In the genomic region with DNA sequence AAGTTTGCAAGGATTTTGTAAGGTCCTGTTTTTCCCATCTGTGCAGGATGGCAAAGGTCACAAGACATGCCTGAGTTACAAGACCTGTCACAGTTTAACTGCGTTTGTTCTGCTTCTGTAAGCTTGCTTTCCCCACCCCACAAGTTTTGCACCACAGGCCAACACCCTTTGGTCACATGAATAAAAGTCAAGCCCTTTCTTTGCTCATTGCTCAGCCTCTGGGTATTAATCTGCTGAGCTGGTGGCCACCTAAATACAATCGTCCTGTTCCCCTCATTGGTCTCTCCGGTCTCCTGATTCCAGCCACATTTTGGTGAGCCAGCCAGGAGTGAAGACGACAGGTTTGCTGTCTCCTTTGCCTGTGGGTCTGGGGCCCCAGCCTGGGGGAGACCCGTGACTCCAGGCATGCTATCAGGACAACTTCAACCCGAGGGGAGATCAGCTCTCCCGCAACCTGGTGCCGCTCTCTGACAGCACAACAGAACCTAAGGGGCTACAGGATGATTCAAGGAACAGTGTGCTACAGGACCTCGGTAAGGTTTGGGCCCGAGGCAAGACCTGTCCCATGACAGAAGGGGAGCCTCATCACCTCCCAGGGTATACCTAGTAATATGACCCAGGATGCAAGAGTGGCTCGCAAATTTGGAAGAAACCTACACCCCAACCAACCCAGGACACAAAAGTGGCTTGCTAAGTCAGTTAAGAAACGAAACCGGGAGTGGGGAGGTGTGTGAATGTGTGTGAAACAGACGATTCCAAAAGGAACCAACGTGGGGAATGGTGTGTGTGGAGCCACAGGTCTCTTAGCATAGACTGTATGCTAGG, we compare ENCODE assay signal across 8 cellular contexts.
DNase-seq lines count a peak whose midpoint lies in the region; ATAC-seq, FAIRE-seq and TF ChIP-seq lines count a peak whose summit lies in the region.
"Had no signal": no experiment of that assay in that cellular context is flagged by ENCODE, and none has a peak within 500 bp of the region (broad histone marks: within the 10 kb centered on the region; RNA-seq: fewer than 3 reads in every experiment).

No MANE protein-coding gene starts in this region.

- 0 to 6% (median 3%) methylated on average over 3 to 15 of the region's 15 CpGs for WGBS in small intestine, 3 donors

- no peaks in the 10 kb centered on the region for H3K36me3 ChIP-seq in effector memory CD4-positive, alpha-beta T cell (ENCODE audit: control insufficient read depth, insufficient read depth, low read length)
- H3K36me3 ChIP-seq in small intestine (ENCODE audit: control insufficient read depth in 2 of 2, insufficient read depth in 2 of 2, low read length in 2 of 2): no peaks in the 10 kb centered on the region

- H3K4me3 ChIP-seq in effector memory CD4-positive, alpha-beta T cell (ENCODE audit: insufficient read depth, low read depth, low read length, poor library complexity, severe bottlenecking): peak overlapping the region; percentile 49
- H3K4me3 ChIP-seq in small intestine (ENCODE audit: low read depth in 1 of 2, low read length in 2 of 2): peak overlapping the region in 1 of 2 donors; percentile 19

- TF ChIP-seq CTCF in GM10266 (IDR thresholded peaks at IDR 0.05; ENCODE audit: control insufficient read depth, insufficient read depth, low read depth, missing control alignments): no peak

- peak overlapping the region; percentile 65 for H3K27ac ChIP-seq in effector memory CD4-positive, alpha-beta T cell (ENCODE audit: insufficient read depth, low read length, poor library complexity, severe bottlenecking)
- peak overlapping the region in 1 of 2 donors; percentile 97 for H3K27ac ChIP-seq in small intestine (ENCODE audit: low read depth in 1 of 2, low read length in 1 of 2)

- ATAC-seq in GM21619 (IDR thresholded peaks at IDR 0.05; ENCODE audit: unreplicated experiment) (peak; percentile 49), HG03025 (IDR thresholded peaks at IDR 0.05; ENCODE audit: low FRiP score, unreplicated experiment) (no peak)

- DNase-seq in MV-4-11 (lab: John Stamatoyannopoulos, UW) (peak; percentile 67), small intestine (peak; percentile 62), cerebellar nuclear complex (lab: John Stamatoyannopoulos, UW) (no peak), GM10266 (ENCODE audit: extremely low spot score) (no peak)
- DNase-seq in effector memory CD4-positive, alpha-beta T cell: no peak
- DNase-seq: kidney glomerular epithelial cell had no signal

- no peaks in the 10 kb centered on the region for H3K27me3 ChIP-seq in effector memory CD4-positive, alpha-beta T cell (replicated peaks; ENCODE audit: control insufficient read depth, insufficient read depth, low read length, poor library complexity, severe bottlenecking)
- H3K27me3 ChIP-seq in small intestine (ENCODE audit: control insufficient read depth in 2 of 2, insufficient read depth in 2 of 2, low read length in 2 of 2): no peaks in the 10 kb centered on the region

- no peaks in the 10 kb centered on the region for H3K4me1 ChIP-seq in effector memory CD4-positive, alpha-beta T cell (ENCODE audit: control insufficient read depth, insufficient read depth, low read length, poor library complexity, severe bottlenecking)
- peaks cover 0 to 9% of the 10 kb centered on the region in 2 donors for H3K4me1 ChIP-seq in small intestine (ENCODE audit: control insufficient read depth in 2 of 2, insufficient read depth in 1 of 2, low read depth in 1 of 2, low read length in 1 of 2)

- H3K9me3 ChIP-seq in effector memory CD4-positive, alpha-beta T cell (ENCODE audit: control insufficient read depth, low read length): no peaks in the 10 kb centered on the region
- H3K9me3 ChIP-seq in small intestine (ENCODE audit: control insufficient read depth, low read depth): no peaks in the 10 kb centered on the region

- no peak for FAIRE-seq in small intestine (lab: Jason Lieb, UNC)

Comparison
In these comparisons a context has a peak if more than half of its experiments do, and no peak if none do; other contexts are left out.
1. DNase-seq: peak in MV-4-11 (single experiment) and small intestine (single experiment); none in effector memory CD4-positive, alpha-beta T cell (0 of 3), cerebellar nuclear complex (0 of 2) and GM10266 (single experiment).